Comparison of ENCODE assay signal across 20 cellular contexts in genomic region chr11:2661173-2662023, GRCh38. TPM values are rescaled to one million over a fixed set of nuclear protein-coding genes. Genes with fewer than 3 reads are reported as not detected.
A peak's percentile ranks its signal among the peaks of the same experiment; 100 is the strongest.
DNase-seq lines count a peak whose midpoint lies in the region; TF ChIP-seq lines count a peak whose summit lies in the region.
"Had no signal": no experiment of that assay in that cellular context is flagged by ENCODE, and none has a peak within 500 bp of the region (broad histone marks: within the 10 kb centered on the region; RNA-seq: fewer than 3 reads in every experiment).

No MANE protein-coding gene starts in this region.

- H3K4me3 ChIP-seq in adipocyte (ENCODE audit: low read length) (peak overlapping the region; percentile 44), osteoblast (ENCODE audit: insufficient read depth, low read length) (no peak overlapping the region)

- DNase-seq in NCI-H526 treated with DMSO at 0.1 percent for 48 hours (lab: John Stamatoyannopoulos, UW) (peak; percentile 35), NCI-H526 (lab: John Stamatoyannopoulos, UW) (no peak), AG08396 (ENCODE audit: low spot score) (peak; percentile 1), adipocyte (ENCODE audit: low read depth) (no peak), osteoblast (ENCODE audit: insufficient read length, low spot score, missing footprints) (peak; percentile 73), substantia nigra (lab: John Stamatoyannopoulos, UW) (no peak), SIG-M5 (lab: John Stamatoyannopoulos, UW) (no peak)
- DNase-seq in activated T-cell treated with anti-CD3 and anti-CD28 coated beads, Interleukin-2, amount 50 U/mL, for 1 hour = no peak
- DNase-seq: ACHN, H9, KBM-7, MV-4-11, NCI-H1105, NCI-H1436 treated with DMSO at 0.1 percent for 48 hours, NCI-H187 treated with DMSO at 0.1 percent for 48 hours, NCI-H2171 treated with DMSO at 0.1 percent for 48 hours, NCI-H345, NCI-H510A treated with DMSO at 0.1 percent for 48 hours, NCI-H774 had no signal

- peaks cover 2% of the 10 kb centered on the region for H3K79me2 ChIP-seq in osteoblast (ENCODE audit: insufficient read depth, low read length)

- no peak for TF ChIP-seq CTCF in osteoblast (IDR thresholded peaks at IDR 0.05; ENCODE audit: extremely low read depth, low read depth, low read length)

- no peak overlapping the region for H3K9ac ChIP-seq in adipocyte (ENCODE audit: low read length)

- H2AFZ ChIP-seq in osteoblast (ENCODE audit: low read length) = no peak overlapping the region

- no peaks in the 10 kb centered on the region for H3K27me3 ChIP-seq in adipocyte (replicated peaks; ENCODE audit: control insufficient read depth, insufficient read depth, low read length)
- H3K27me3 ChIP-seq in osteoblast (ENCODE audit: insufficient read depth, low read length) = no peaks in the 10 kb centered on the region

- H3K36me3 ChIP-seq in adipocyte (ENCODE audit: control insufficient read depth, insufficient read depth, low read length, severe bottlenecking) (peaks cover 9% of the 10 kb centered on the region), osteoblast (ENCODE audit: insufficient read depth, low read length) (peaks cover 10% of the 10 kb centered on the region)

- H4K20me1 ChIP-seq in osteoblast (ENCODE audit: insufficient read depth, low read length) = peaks cover 14% of the 10 kb centered on the region

- no peak overlapping the region for H3K27ac ChIP-seq in osteoblast (ENCODE audit: low read depth, low read length)
- H3K27ac ChIP-seq in substantia nigra (ENCODE audit: low read depth, low read length, poor library complexity, severe bottlenecking) = no peak overlapping the region
- H3K27ac ChIP-seq: 22Rv1 had no signal

- no peak overlapping the region for H3K4me2 ChIP-seq in osteoblast (ENCODE audit: insufficient read depth, low read length)

- H3K4me1 ChIP-seq in adipocyte (ENCODE audit: control insufficient read depth, insufficient read depth, low read length) = peaks cover 6% of the 10 kb centered on the region
- H3K4me1 ChIP-seq in osteoblast (ENCODE audit: insufficient read depth, low read length) = no peaks in the 10 kb centered on the region

- H3K9me3 ChIP-seq in adipocyte (ENCODE audit: control insufficient read depth, low read length) (peaks cover 56% of the 10 kb centered on the region), osteoblast (ENCODE audit: low read depth, low read length) (peaks cover 29% of the 10 kb centered on the region)

RNA-seq across cellular contexts. Expression of gene KCNQ1OT1, which starts 38.4 kb away (rescaled TPM):
- total RNA-seq in osteoblast = 5.1 and 6.2 TPM in 2 replicates

Comparison
In these comparisons a context has a peak if more than half of its experiments do, and no peak if none do; other contexts are left out.
1. DNase-seq: peak in NCI-H526 treated with DMSO at 0.1 percent for 48 hours (single experiment), AG08396 (single experiment) and osteoblast (single experiment); none in NCI-H526 (0 of 2), adipocyte (single experiment), substantia nigra (0 of 49), activated T-cell treated with anti-CD3 and anti-CD28 coated beads, Interleukin-2, amount 50 U/mL, for 1 hour (single experiment) and SIG-M5 (single experiment).